In the genomic region with DNA sequence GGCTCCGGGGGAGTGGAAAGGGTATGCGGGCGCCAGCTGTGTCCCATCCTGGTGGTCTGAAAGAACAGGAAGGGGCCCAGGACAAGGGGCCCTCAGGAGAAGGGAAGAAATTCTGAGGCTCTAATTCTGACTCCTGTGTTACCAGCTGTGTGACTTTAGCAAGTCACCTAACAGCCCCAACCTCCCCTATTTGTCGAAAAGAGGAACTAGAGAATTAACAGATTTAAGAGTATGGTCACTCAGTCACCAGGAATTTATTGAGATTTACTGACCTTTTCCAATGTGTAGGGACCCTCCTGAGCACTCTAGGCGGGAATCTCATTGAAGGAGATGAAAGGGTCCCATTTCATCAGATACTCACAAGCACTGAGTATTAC, we compare ENCODE assay signal across 17 cellular contexts. TPM values are rescaled to one million over a fixed set of nuclear protein-coding genes. Genes with fewer than 3 reads are reported as not detected.
DNase-seq lines count a peak whose midpoint lies in the region; ATAC-seq and TF ChIP-seq lines count a peak whose summit lies in the region.
"Had no signal": no experiment of that assay in that cellular context is flagged by ENCODE, and none has a peak within 500 bp of the region (broad histone marks: within the 10 kb centered on the region; RNA-seq: fewer than 3 reads in every experiment).

No MANE protein-coding gene starts in this region.

- WGBS in sigmoid colon, 2 donors, result 46 to 71% methylated on average over 5 of the region's 5 CpGs
- WGBS in heart left ventricle, 4 donors, result 79 to 85% (median 83%) methylated on average over 5 of the region's 5 CpGs

- H3K4me1 ChIP-seq in sigmoid colon (peaks cover 0 to 16% (median 15%) of the 10 kb centered on the region in 4 donors), heart left ventricle (peaks cover 0 to 11% (median 3%) of the 10 kb centered on the region in 12 donors)
- H3K4me1 ChIP-seq: colonic mucosa had no signal

- no peaks in the 10 kb centered on the region for H3K9me3 ChIP-seq in iPS-18c (ENCODE audit: control insufficient read depth, insufficient read depth, low read length)
- H3K9me3 ChIP-seq in sigmoid colon, result no peaks in the 10 kb centered on the region
- H3K9me3 ChIP-seq in heart left ventricle, result no peaks in the 10 kb centered on the region
- H3K9me3 ChIP-seq: colonic mucosa, suprapubic skin had no signal

- TF ChIP-seq POLR2A in sigmoid colon (IDR thresholded peaks at IDR 0.05) (no peak), heart left ventricle (IDR thresholded peaks at IDR 0.05) (no peak)

- H3K27me3 ChIP-seq in sigmoid colon (no peaks in the 10 kb centered on the region), heart left ventricle (no peaks in the 10 kb centered on the region)
- H3K27me3 ChIP-seq: colonic mucosa, suprapubic skin had no signal

- TF ChIP-seq EP300 in sigmoid colon (IDR thresholded peaks at IDR 0.05), result no peak

- intact Hi-C loops in sigmoid colon (cut with DNase I) (no loop called here), heart left ventricle (cut with DNase I) (no loop called here)

- H3K36me3 ChIP-seq in sigmoid colon, result peaks cover 0 to 29% (median 17%) of the 10 kb centered on the region in 4 donors
- peaks cover 0 to 32% (median 24%) of the 10 kb centered on the region in 9 donors for H3K36me3 ChIP-seq in heart left ventricle
- H3K36me3 ChIP-seq: colonic mucosa had no signal

- no peak for ATAC-seq in heart left ventricle
- ATAC-seq: T-cell had no signal

- TF ChIP-seq CTCF in sigmoid colon (IDR thresholded peaks at IDR 0.05) (no peak), heart left ventricle (IDR thresholded peaks at IDR 0.05) (no peak)

- peak overlapping the region; percentile 49; the same call in 1 of the 2 replicates for H3K4me3 ChIP-seq in iPS-18c (ENCODE audit: insufficient read depth, low read depth, low read length)
- no peak overlapping the region for H3K4me3 ChIP-seq in sigmoid colon
- H3K4me3 ChIP-seq in heart left ventricle, result no peak overlapping the region
- H3K4me3 ChIP-seq: colonic mucosa, GM23248, PC-9, suprapubic skin had no signal

- no peak overlapping the region for H3K27ac ChIP-seq in sigmoid colon
- no peak overlapping the region for H3K27ac ChIP-seq in heart left ventricle
- H3K27ac ChIP-seq: colonic mucosa, GM23248, PC-9, suprapubic skin had no signal

- in situ Hi-C loops in KBM-7 (cut with MboI; ENCODE audit: low pct_unique_long_range_greater_than_20kb, low sequenced_read_pairs), result no loop called here

- peak; percentile 23 for DNase-seq in CD1c-positive myeloid dendritic cell (ENCODE audit: extremely low spot score)
- peak; percentile 56 for DNase-seq in KBM-7
- DNase-seq in RPMI8226, result peak; percentile 62
- DNase-seq in HuH-7.5 (ENCODE audit: low spot score), result no peak
- DNase-seq in sigmoid colon, result no peak
- DNase-seq in heart left ventricle, result no peak
- no peak for DNase-seq in OCI-M2 (lab: John Stamatoyannopoulos, UW; ENCODE audit: unreplicated experiment)
- DNase-seq: activated CD4-positive, CD25-positive, alpha-beta regulatory T cell treated with anti-CD3 and anti-CD28 coated beads, Interleukin-2, amount 50 U/mL, for 72 hours; activated naive CD4-positive, alpha-beta T cell treated with anti-CD3 and anti-CD28 coated beads for 36 hours; colonic mucosa; GM23248; mammary epithelial cell; NCI-H226; PC-9; T-cell had no signal

RNA-seq across cellular contexts. Expression of gene RPS6KA4, which starts 14.6 kb away (rescaled TPM):
- 10 to 100 TPM; 15.6 to 24.1 (median 18.6) TPM for total RNA-seq in sigmoid colon
- 10 to 100 TPM; 14.4 to 48.4 (median 16.6) TPM for polyA plus RNA-seq in sigmoid colon
- 10 to 100 TPM; 12.8 to 32.5 (median 18.3) TPM for total RNA-seq in heart left ventricle
- polyA plus RNA-seq in heart left ventricle, result 10 to 100 TPM; 15.0 to 30.4 TPM

RNA-seq across cellular contexts. Expression of gene CCDC88B, which starts 33.6 kb away (rescaled TPM):
- total RNA-seq in sigmoid colon (1 to 10 TPM; 2.6 to 8.6 (median 3.9) TPM), heart left ventricle (10 to 100 TPM in 1 of 9 donors, 1 to 10 TPM in 8; 4.1 to 16.2 (median 7.3) TPM)
- polyA plus RNA-seq in sigmoid colon (100 to 1,000 TPM in 1 of 3 donors, 10 to 100 TPM in 2; 15.6 to 157 (median 23.6) TPM), heart left ventricle (10 to 100 TPM in 1 of 2 donors, 1 to 10 TPM in 1; 8.1 to 24.0 TPM)

RNA-seq across cellular contexts. Expression of gene PRDX5, which starts 55.7 kb away (rescaled TPM):
- total RNA-seq in sigmoid colon, result 100 to 1,000 TPM; 169 to 269 (median 215) TPM
- 1,000 to 10,000 TPM in 1 of 3 donors, 100 to 1,000 TPM in 2; 596 to 1,045 (median 779) TPM for polyA plus RNA-seq in sigmoid colon
- total RNA-seq in heart left ventricle, result 100 to 1,000 TPM; 220 to 561 (median 290) TPM
- polyA plus RNA-seq in heart left ventricle, result 100 to 1,000 TPM; 385 to 882 TPM

RNA-seq across cellular contexts. Expression of gene TRMT112, which starts 56.2 kb away (rescaled TPM):
- 100 to 1,000 TPM; 182 to 353 (median 269) TPM for total RNA-seq in sigmoid colon
- 100 to 1,000 TPM; 148 to 232 (median 168) TPM for polyA plus RNA-seq in sigmoid colon
- total RNA-seq in heart left ventricle, result 100 to 1,000 TPM in 4 of 9 donors, 10 to 100 TPM in 5; 80.0 to 169 (median 95.6) TPM
- polyA plus RNA-seq in heart left ventricle, result 100 to 1,000 TPM; 172 to 186 TPM

Comparison
In these comparisons a context has a peak if more than half of its experiments do, and no peak if none do; other contexts are left out.
1. DNase-seq: peak in CD1c-positive myeloid dendritic cell (single experiment), KBM-7 (single experiment) and RPMI8226 (single experiment); none in HuH-7.5 (single experiment), sigmoid colon (single experiment), heart left ventricle (0 of 5) and OCI-M2 (single experiment).